Comparison of ENCODE assay signal across 1 cellular context in the genomic region with DNA sequence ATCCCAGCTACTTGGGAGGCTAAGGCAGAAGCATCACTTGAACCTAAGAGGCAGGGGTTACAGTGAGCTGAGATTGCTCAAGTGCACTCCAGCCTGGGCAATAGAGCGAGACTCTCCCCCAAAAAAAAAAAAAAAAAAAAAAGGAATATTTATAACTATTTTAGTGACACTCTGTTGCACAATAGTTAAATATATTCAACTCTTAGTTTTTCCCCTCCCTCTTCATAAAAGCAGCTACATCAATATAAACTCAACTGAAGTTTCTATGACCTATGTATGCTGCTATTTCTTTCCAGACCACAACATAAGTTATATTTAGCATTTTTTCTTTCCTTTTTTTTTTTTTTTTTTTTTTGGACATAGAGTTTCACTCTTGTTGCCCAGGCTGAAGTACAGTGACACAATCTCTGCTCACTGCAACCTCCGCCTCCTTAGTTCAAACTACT.
TF ChIP-seq lines count a peak whose summit lies in the region.

No MANE protein-coding gene starts in this region.

TF ChIP-seq in neural cell, 6 proteins besides CTCF, POLR2A, EP300 and RAD21:
- TF ChIP-seq SMC3 (conservative IDR thresholded peaks at IDR 0.05; ENCODE audit: poor library complexity) = no peak
- TF ChIP-seq TAF1 (IDR thresholded peaks at IDR 0.05; ENCODE audit: low read depth) = no peak
- no peak for TF ChIP-seq MXI1 (conservative IDR thresholded peaks at IDR 0.05; ENCODE audit: poor library complexity, severe bottlenecking)
- TF ChIP-seq POLR2AphosphoS5 (IDR thresholded peaks at IDR 0.05) = no peak
- no peak for TF ChIP-seq EZH2 (IDR thresholded peaks at IDR 0.05; ENCODE audit: borderline replicate concordance, insufficient read depth, low read length, poor library complexity, severe bottlenecking)
- TF ChIP-seq, protein P1, sequence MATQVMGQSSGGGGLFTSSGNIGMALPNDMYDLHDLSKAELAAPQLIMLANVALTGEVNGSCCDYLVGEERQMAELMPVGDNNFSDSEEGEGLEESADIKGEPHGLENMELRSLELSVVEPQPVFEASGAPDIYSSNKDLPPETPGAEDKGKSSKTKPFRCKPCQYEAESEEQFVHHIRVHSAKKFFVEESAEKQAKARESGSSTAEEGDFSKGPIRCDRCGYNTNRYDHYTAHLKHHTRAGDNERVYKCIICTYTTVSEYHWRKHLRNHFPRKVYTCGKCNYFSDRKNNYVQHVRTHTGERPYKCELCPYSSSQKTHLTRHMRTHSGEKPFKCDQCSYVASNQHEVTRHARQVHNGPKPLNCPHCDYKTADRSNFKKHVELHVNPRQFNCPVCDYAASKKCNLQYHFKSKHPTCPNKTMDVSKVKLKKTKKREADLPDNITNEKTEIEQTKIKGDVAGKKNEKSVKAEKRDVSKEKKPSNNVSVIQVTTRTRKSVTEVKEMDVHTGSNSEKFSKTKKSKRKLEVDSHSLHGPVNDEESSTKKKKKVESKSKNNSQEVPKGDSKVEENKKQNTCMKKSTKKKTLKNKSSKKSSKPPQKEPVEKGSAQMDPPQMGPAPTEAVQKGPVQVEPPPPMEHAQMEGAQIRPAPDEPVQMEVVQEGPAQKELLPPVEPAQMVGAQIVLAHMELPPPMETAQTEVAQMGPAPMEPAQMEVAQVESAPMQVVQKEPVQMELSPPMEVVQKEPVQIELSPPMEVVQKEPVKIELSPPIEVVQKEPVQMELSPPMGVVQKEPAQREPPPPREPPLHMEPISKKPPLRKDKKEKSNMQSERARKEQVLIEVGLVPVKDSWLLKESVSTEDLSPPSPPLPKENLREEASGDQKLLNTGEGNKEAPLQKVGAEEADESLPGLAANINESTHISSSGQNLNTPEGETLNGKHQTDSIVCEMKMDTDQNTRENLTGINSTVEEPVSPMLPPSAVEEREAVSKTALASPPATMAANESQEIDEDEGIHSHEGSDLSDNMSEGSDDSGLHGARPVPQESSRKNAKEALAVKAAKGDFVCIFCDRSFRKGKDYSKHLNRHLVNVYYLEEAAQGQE (IDR thresholded peaks at IDR 0.05; ENCODE audit: borderline replicate concordance) = no peak
